8 cellular contexts compared by ENCODE assay signal in the genomic region with DNA sequence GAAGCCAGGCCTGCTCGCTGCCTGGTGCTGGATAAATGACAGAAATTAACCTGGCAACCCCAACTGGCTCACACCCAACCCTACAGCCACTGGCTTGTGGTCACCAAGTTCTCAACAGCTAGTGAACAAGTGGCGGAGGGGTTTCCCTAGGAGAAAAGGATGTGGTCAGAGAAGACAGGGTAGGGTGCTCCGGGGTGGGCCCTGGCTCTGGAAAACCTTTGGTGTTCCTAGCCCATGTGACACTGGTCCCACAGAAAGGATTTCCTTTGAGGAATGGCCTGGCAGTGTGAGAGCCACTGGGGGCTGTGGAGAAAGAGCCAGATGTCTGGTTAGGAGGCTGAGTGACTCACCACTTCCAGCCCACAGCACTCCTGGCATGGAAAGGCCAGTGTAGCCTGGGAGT. TPM values are rescaled to one million over a fixed set of nuclear protein-coding genes. Genes with fewer than 3 reads are reported as not detected.
DNase-seq lines count a peak whose midpoint lies in the region; ATAC-seq, FAIRE-seq and TF ChIP-seq lines count a peak whose summit lies in the region.

No MANE protein-coding gene starts in this region.

- no peaks in the 10 kb centered on the region for H3K36me3 ChIP-seq in osteoblast (ENCODE audit: insufficient read depth, low read length)

- no peak for ATAC-seq in activated CD4-positive, CD25-positive, alpha-beta regulatory T cell treated with anti-CD3 and anti-CD28 coated beads, Interleukin-2, amount 50 U/mL, for 24 hours
- no peak for ATAC-seq in HG02885 (IDR thresholded peaks at IDR 0.05; ENCODE audit: poor library complexity, unreplicated experiment)

- H4K20me1 ChIP-seq in osteoblast (ENCODE audit: insufficient read depth, low read length), result no peaks in the 10 kb centered on the region

- peaks cover 39% of the 10 kb centered on the region for H3K4me1 ChIP-seq in osteoblast (ENCODE audit: insufficient read depth, low read length)

- no peak overlapping the region for H3K4me3 ChIP-seq in choroid plexus epithelial cell (ENCODE audit: low read depth, low read length)
- H3K4me3 ChIP-seq in osteoblast (ENCODE audit: insufficient read depth, low read length), result peak overlapping the region; percentile 23

- H3K27me3 ChIP-seq in osteoblast (ENCODE audit: insufficient read depth, low read length), result no peaks in the 10 kb centered on the region

- peak overlapping the region; percentile 82 for H3K27ac ChIP-seq in osteoblast (ENCODE audit: low read depth, low read length)

- peak overlapping the region; percentile 65 for H3K4me2 ChIP-seq in osteoblast (ENCODE audit: insufficient read depth, low read length)

- H3K79me2 ChIP-seq in osteoblast (ENCODE audit: insufficient read depth, low read length), result peaks cover 38% of the 10 kb centered on the region

- DNase-seq in GM12892 (ENCODE audit: insufficient read length), result peak; percentile 43
- peak; percentile 57 for DNase-seq in MV-4-11 (lab: John Stamatoyannopoulos, UW)
- peak; percentile 60 for DNase-seq in choroid plexus epithelial cell (ENCODE audit: low read depth)
- peak; percentile 93 for DNase-seq in osteoblast (ENCODE audit: insufficient read length, low spot score, missing footprints)
- no peak for DNase-seq in NCI-H187 treated with DMSO at 0.1 percent for 48 hours (lab: John Stamatoyannopoulos, UW)
- DNase-seq in hippocampal formation (lab: John Stamatoyannopoulos, UW), result no peak

- FAIRE-seq in GM12892 (lab: Jason Lieb, UNC), result peak; percentile 50

- TF ChIP-seq CTCF in choroid plexus epithelial cell (conservative IDR thresholded peaks at IDR 0.05; ENCODE audit: low read depth, low read length), result no peak
- no peak for TF ChIP-seq CTCF in osteoblast (IDR thresholded peaks at IDR 0.05; ENCODE audit: extremely low read depth, low read depth, low read length)

- no peak for TF ChIP-seq POLR2A in GM12892 (IDR thresholded peaks at IDR 0.05; ENCODE audit: low read depth, low read length)

- no peak overlapping the region for H2AFZ ChIP-seq in osteoblast (ENCODE audit: low read length)

- H3K9me3 ChIP-seq in osteoblast (ENCODE audit: low read depth, low read length), result no peaks in the 10 kb centered on the region

RNA-seq across cellular contexts. Expression of gene SYNE3, which starts 8.7 kb away (rescaled TPM):
- 7.7 TPM for polyA plus RNA-seq in GM12892 (2012; ENCODE audit: missing spikeins)
- total RNA-seq in osteoblast, result 23.9 and 26.8 TPM in 2 replicates

RNA-seq across cellular contexts. Expression of gene GLRX5, which starts 27.1 kb away (rescaled TPM):
- polyA plus RNA-seq in GM12892 (2012; ENCODE audit: missing spikeins), result 46.2 TPM
- 19.9 and 22.7 TPM in 2 replicates for total RNA-seq in osteoblast

Comparison
In these comparisons a context has a peak if more than half of its experiments do, and no peak if none do; other contexts are left out.
1. DNase-seq: peak in GM12892 (single experiment), MV-4-11 (single experiment), choroid plexus epithelial cell (single experiment) and osteoblast (single experiment); none in NCI-H187 treated with DMSO at 0.1 percent for 48 hours (single experiment) and hippocampal formation (0 of 2).